In the genomic region with DNA sequence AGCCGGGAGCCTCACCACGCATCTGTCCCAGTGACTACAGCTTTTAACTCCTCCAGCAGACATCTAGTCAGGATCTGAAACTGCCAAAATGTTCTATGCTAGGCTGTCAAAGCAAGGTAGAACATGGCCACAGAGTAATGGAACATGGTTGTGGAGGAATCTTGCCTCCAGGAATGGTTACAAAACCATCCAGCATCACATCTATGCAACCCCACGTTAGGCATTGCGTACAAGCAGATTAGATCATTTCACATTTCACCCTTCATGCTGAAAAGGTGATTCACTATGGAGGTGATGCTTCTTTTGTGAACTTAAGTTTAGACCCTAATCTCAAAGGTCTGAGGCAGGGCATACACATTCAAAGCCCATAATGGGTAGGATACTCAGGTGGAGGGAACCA, we compare ENCODE assay signal across 14 cellular contexts.
DNase-seq lines count a peak whose midpoint lies in the region; ATAC-seq and TF ChIP-seq lines count a peak whose summit lies in the region.
"Had no signal": no experiment of that assay in that cellular context is flagged by ENCODE, and none has a peak within 500 bp of the region (broad histone marks: within the 10 kb centered on the region; RNA-seq: fewer than 3 reads in every experiment).

No MANE protein-coding gene starts in this region.

- H3K4me3 Mint-ChIP-seq in osteocyte (ENCODE audit: unreplicated experiment): no peak overlapping the region
- H3K4me3 Mint-ChIP-seq: CD14-positive monocyte; CD4-positive, alpha-beta memory T cell; H9 had no signal

- H3K27me3 Mint-ChIP-seq in osteocyte (ENCODE audit: unreplicated experiment): no peaks in the 10 kb centered on the region

- ATAC-seq in omental fat pad (ENCODE audit: low FRiP score): no peak
- ATAC-seq: GM12878, HepG2 had no signal

- TF ChIP-seq CTCF in epithelial cell of esophagus (IDR thresholded peaks at IDR 0.05; ENCODE audit: insufficient read depth, low read depth, low read length, missing control alignments): no peak
- TF ChIP-seq CTCF in osteocyte (IDR thresholded peaks at IDR 0.05): no peak
- no peak for TF ChIP-seq CTCF in omental fat pad (IDR thresholded peaks at IDR 0.05)

- H3K4me1 Mint-ChIP-seq in osteocyte (ENCODE audit: unreplicated experiment): peaks cover 25% of the 10 kb centered on the region
- H3K4me1 Mint-ChIP-seq: CD14-positive monocyte, H9 had no signal

- H3K9me3 Mint-ChIP-seq in osteocyte (ENCODE audit: unreplicated experiment): no peaks in the 10 kb centered on the region
- H3K9me3 Mint-ChIP-seq: H9 had no signal

- H3K4me3 ChIP-seq in Karpas-422 (ENCODE audit: low read length) (no peak overlapping the region), epithelial cell of esophagus (ENCODE audit: low read length) (no peak overlapping the region)
- H3K4me3 ChIP-seq: BLaER1, GM12878 had no signal

- H3K27ac Mint-ChIP-seq in osteocyte (ENCODE audit: unreplicated experiment): peak overlapping the region; percentile 24
- H3K27ac Mint-ChIP-seq: CD14-positive monocyte; CD4-positive, alpha-beta memory T cell; H9 had no signal

- H3K27ac ChIP-seq in Karpas-422 (ENCODE audit: low read length): no peak overlapping the region
- H3K27ac ChIP-seq: BLaER1 had no signal

- H3K9me3 ChIP-seq in Karpas-422 (ENCODE audit: low read length): no peaks in the 10 kb centered on the region
- H3K9me3 ChIP-seq: BLaER1 had no signal

- H3K79me2 ChIP-seq in Karpas-422 (ENCODE audit: low read length): no peaks in the 10 kb centered on the region

- H3K9ac ChIP-seq in Karpas-422 (ENCODE audit: low read length): no peak overlapping the region
- H3K9ac ChIP-seq: BLaER1 had no signal

- H3K36me3 ChIP-seq in Karpas-422 (ENCODE audit: insufficient read depth, low read length): no peaks in the 10 kb centered on the region
- H3K36me3 ChIP-seq: BLaER1 had no signal

- peaks cover 55% of the 10 kb centered on the region for H3K36me3 Mint-ChIP-seq in osteocyte (ENCODE audit: unreplicated experiment)
- H3K36me3 Mint-ChIP-seq: CD14-positive monocyte had no signal

- no peak overlapping the region for H3K4me2 ChIP-seq in Karpas-422 (ENCODE audit: low read depth, low read length, poor library complexity, severe bottlenecking)
- H3K4me2 ChIP-seq: BLaER1 had no signal

- no peaks in the 10 kb centered on the region for H3K9me2 ChIP-seq in Karpas-422 (replicated peaks; ENCODE audit: insufficient read depth, low read length)

- H3K4me1 ChIP-seq in Karpas-422 (ENCODE audit: low read length): peaks cover 10% of the 10 kb centered on the region

- H3K27me3 ChIP-seq in Karpas-422 (ENCODE audit: low read length): no peaks in the 10 kb centered on the region
- H3K27me3 ChIP-seq: BLaER1 had no signal

- peak; percentile 36 for DNase-seq in Karpas-422
- DNase-seq in epithelial cell of esophagus (ENCODE audit: low read depth): peak; percentile 32
- DNase-seq in osteocyte (ENCODE audit: extremely low spot score, unreplicated experiment): no peak
- no peak for DNase-seq in NCI-H345 treated with DMSO at 0.1 percent for 48 hours (lab: John Stamatoyannopoulos, UW; ENCODE audit: unreplicated experiment)
- DNase-seq in DMS 273 treated with DMSO at 0.1 percent for 48 hours (lab: John Stamatoyannopoulos, UW): no peak
- DNase-seq in omental fat pad (ENCODE audit: low spot score): no peak
- DNase-seq: CD4-positive, alpha-beta memory T cell; DMS79 treated with DMSO at 0.1 percent for 48 hours; GF-D8; H9 had no signal

- no peaks in the 10 kb centered on the region for H4K20me1 ChIP-seq in Karpas-422 (ENCODE audit: insufficient read depth, low read depth, low read length)
- H4K20me1 ChIP-seq: BLaER1 had no signal

- no peak overlapping the region for H2AFZ ChIP-seq in Karpas-422 (ENCODE audit: low read length)

Comparison
In these comparisons a context has a peak if more than half of its experiments do, and no peak if none do; other contexts are left out.
1. DNase-seq: peak in Karpas-422 (single experiment) and epithelial cell of esophagus (single experiment); none in osteocyte (single experiment), NCI-H345 treated with DMSO at 0.1 percent for 48 hours (single experiment), DMS 273 treated with DMSO at 0.1 percent for 48 hours (single experiment) and omental fat pad (single experiment).